In genomic region chr3:100316656-100317069, GRCh38 we compare ENCODE assay signal across 8 cellular contexts. TPM values are rescaled to one million over a fixed set of nuclear protein-coding genes. Genes with fewer than 3 reads are reported as not detected.
DNase-seq lines count a peak whose midpoint lies in the region; ATAC-seq and TF ChIP-seq lines count a peak whose summit lies in the region.

No MANE protein-coding gene starts in this region.

- ATAC-seq in upper lobe of left lung (ENCODE audit: low FRiP score in 2 of 2): peak in 1 of 2 donors; percentile 91

- WGBS in endodermal cell (ENCODE audit: insufficient coverage in 1 of 2, insufficient read length in 1 of 2), 2 experiments: 85 to 90% methylated on average over 7 to 8 of the region's 8 CpGs
- 35 to 45% methylated on average over 8 of the region's 8 CpGs for WGBS in upper lobe of left lung, 2 donors

- DNase-seq in NCI-H510A treated with DMSO at 0.1 percent for 48 hours (lab: John Stamatoyannopoulos, UW) (peak; percentile 6), NCI-H510A (lab: John Stamatoyannopoulos, UW) (no peak), H4 (ENCODE audit: low spot score) (peak; percentile 47), endodermal cell (peak; percentile 57), mesothelial cell of epicardium (ENCODE audit: low spot score in 2 of 2, unreplicated experiment in 2 of 2) (no peak), upper lobe of left lung (no peak)

- H3K4me3 Mint-ChIP-seq in T-helper 1 cell treated with Interleukin-12 subunit alpha and Interleukin-12 subunit beta and Interleukin-4 antibody, amounts not matched to agents 30 μg/mL and 1 μg/mL, for 36 hours: peak overlapping the region; percentile 41
- H3K4me3 Mint-ChIP-seq in endodermal cell (no peak overlapping the region), mesothelial cell of epicardium (no peak overlapping the region)

- peak; percentile 71 for TF ChIP-seq CTCF in LNCAP (IDR thresholded peaks at IDR 0.05)
- TF ChIP-seq CTCF in endodermal cell (conservative IDR thresholded peaks at IDR 0.05): peak; percentile 84
- TF ChIP-seq CTCF in mesothelial cell of epicardium (IDR thresholded peaks at IDR 0.05; ENCODE audit: unreplicated experiment): peak; percentile 77
- peak; percentile 26 to 66 (median 52) for TF ChIP-seq CTCF in upper lobe of left lung (IDR thresholded peaks at IDR 0.05)

- no peaks in the 10 kb centered on the region for H3K27me3 Mint-ChIP-seq in T-helper 1 cell treated with Interleukin-12 subunit alpha and Interleukin-12 subunit beta and Interleukin-4 antibody, amounts not matched to agents 30 μg/mL and 1 μg/mL, for 36 hours (ENCODE audit: low read depth)
- H3K27me3 Mint-ChIP-seq in endodermal cell (ENCODE audit: insufficient read depth) (no peaks in the 10 kb centered on the region), mesothelial cell of epicardium (ENCODE audit: low read depth) (no peaks in the 10 kb centered on the region)

- H3K9me3 Mint-ChIP-seq in T-helper 1 cell treated with Interleukin-12 subunit alpha and Interleukin-12 subunit beta and Interleukin-4 antibody, amounts not matched to agents 30 μg/mL and 1 μg/mL, for 36 hours: no peaks in the 10 kb centered on the region
- H3K9me3 Mint-ChIP-seq in endodermal cell (no peaks in the 10 kb centered on the region), mesothelial cell of epicardium (no peaks in the 10 kb centered on the region)

- no peak for TF ChIP-seq EP300 in upper lobe of left lung (IDR thresholded peaks at IDR 0.05)

- no peak overlapping the region for H3K9ac ChIP-seq in endodermal cell (ENCODE audit: extremely low read depth, low read length, poor library complexity, severe bottlenecking)

- peaks cover 12% of the 10 kb centered on the region for H3K4me1 Mint-ChIP-seq in T-helper 1 cell treated with Interleukin-12 subunit alpha and Interleukin-12 subunit beta and Interleukin-4 antibody, amounts not matched to agents 30 μg/mL and 1 μg/mL, for 36 hours (ENCODE audit: low read depth)
- H3K4me1 Mint-ChIP-seq in endodermal cell: no peaks in the 10 kb centered on the region
- H3K4me1 Mint-ChIP-seq in mesothelial cell of epicardium: no peaks in the 10 kb centered on the region

- H3K9me3 ChIP-seq in endodermal cell (ENCODE audit: control insufficient read depth, low read length) (no peaks in the 10 kb centered on the region), upper lobe of left lung (no peaks in the 10 kb centered on the region)

- H3K36me3 Mint-ChIP-seq in T-helper 1 cell treated with Interleukin-12 subunit alpha and Interleukin-12 subunit beta and Interleukin-4 antibody, amounts not matched to agents 30 μg/mL and 1 μg/mL, for 36 hours (ENCODE audit: low read depth): peaks cover 12% of the 10 kb centered on the region
- H3K36me3 Mint-ChIP-seq in endodermal cell (ENCODE audit: low read depth) (peaks cover 19% of the 10 kb centered on the region), mesothelial cell of epicardium (peaks cover 5% of the 10 kb centered on the region)

- no peak overlapping the region for H3K4me3 ChIP-seq in endodermal cell (ENCODE audit: low read length)
- no peak overlapping the region for H3K4me3 ChIP-seq in upper lobe of left lung

- H3K27me3 ChIP-seq in endodermal cell (ENCODE audit: control insufficient read depth, insufficient read depth, low read length, poor library complexity, severe bottlenecking) (no peaks in the 10 kb centered on the region), upper lobe of left lung (no peaks in the 10 kb centered on the region)

- TF ChIP-seq POLR2A in upper lobe of left lung (IDR thresholded peaks at IDR 0.05): no peak

- H3K4me1 ChIP-seq in endodermal cell (ENCODE audit: control insufficient read depth, insufficient read depth, low read length): no peaks in the 10 kb centered on the region
- H3K4me1 ChIP-seq in upper lobe of left lung: peaks cover 0 to 4% (median 0%) of the 10 kb centered on the region in 4 donors

- H3K27ac Mint-ChIP-seq in T-helper 1 cell treated with Interleukin-12 subunit alpha and Interleukin-12 subunit beta and Interleukin-4 antibody, amounts not matched to agents 30 μg/mL and 1 μg/mL, for 36 hours: peak overlapping the region; percentile 42
- H3K27ac Mint-ChIP-seq in endodermal cell (no peak overlapping the region), mesothelial cell of epicardium (no peak overlapping the region)

- H3K27ac ChIP-seq in endodermal cell (ENCODE audit: low read depth, low read length): no peak overlapping the region
- no peak overlapping the region for H3K27ac ChIP-seq in upper lobe of left lung

- H3K36me3 ChIP-seq in endodermal cell (ENCODE audit: control insufficient read depth, insufficient read depth, low read length) (peaks cover 47% of the 10 kb centered on the region), upper lobe of left lung (peaks cover 0 to 54% (median 20%) of the 10 kb centered on the region in 4 donors)

RNA-seq across cellular contexts. Expression of gene NIT2, which starts 17.9 kb away (rescaled TPM):
- total RNA-seq in H4 (2014; rRNA removed; shearing (Covaris generic)): 33.6 and 47.0 TPM in 2 replicates
- total RNA-seq in endodermal cell (10 to 100 TPM; 35.5 to 48.1 TPM), mesothelial cell of epicardium (50.1 to 57.6 TPM (median 56.4 TPM) in 3 replicates), upper lobe of left lung (10 to 100 TPM; 18.4 to 37.6 (median 26.7) TPM)
- polyA plus RNA-seq in endodermal cell (2013, experiment 1 of 2): 29.8 TPM
- polyA plus RNA-seq in endodermal cell (2013, experiment 2 of 2): 25.0 TPM

RNA-seq across cellular contexts. Expression of gene TBC1D23, which starts 55.9 kb away (rescaled TPM):
- total RNA-seq in H4 (2014; rRNA removed; shearing (Covaris generic)): 20.4 and 23.3 TPM in 2 replicates
- total RNA-seq in endodermal cell: 10 to 100 TPM; 30.9 to 32.0 TPM
- 22.8 TPM for polyA plus RNA-seq in endodermal cell (2013, experiment 1 of 2)
- polyA plus RNA-seq in endodermal cell (2013, experiment 2 of 2): 24.5 TPM
- 31.6 to 34.0 TPM (median 32.7 TPM) in 3 replicates for total RNA-seq in mesothelial cell of epicardium
- total RNA-seq in upper lobe of left lung: 10 to 100 TPM; 13.4 to 42.7 (median 32.0) TPM

Comparison
In these comparisons a context has a peak if more than half of its experiments do, and no peak if none do; other contexts are left out.
1. DNase-seq: peak in NCI-H510A treated with DMSO at 0.1 percent for 48 hours (single experiment), H4 (single experiment) and endodermal cell (single experiment); none in NCI-H510A (single experiment), mesothelial cell of epicardium (0 of 2) and upper lobe of left lung (0 of 2).
2. Peak in every context shown above with its lines, with median percentiles within 50 percentile points of each other: CTCF ChIP-seq.